Comparison of ENCODE assay signal across 21 cellular contexts in the genomic region with DNA sequence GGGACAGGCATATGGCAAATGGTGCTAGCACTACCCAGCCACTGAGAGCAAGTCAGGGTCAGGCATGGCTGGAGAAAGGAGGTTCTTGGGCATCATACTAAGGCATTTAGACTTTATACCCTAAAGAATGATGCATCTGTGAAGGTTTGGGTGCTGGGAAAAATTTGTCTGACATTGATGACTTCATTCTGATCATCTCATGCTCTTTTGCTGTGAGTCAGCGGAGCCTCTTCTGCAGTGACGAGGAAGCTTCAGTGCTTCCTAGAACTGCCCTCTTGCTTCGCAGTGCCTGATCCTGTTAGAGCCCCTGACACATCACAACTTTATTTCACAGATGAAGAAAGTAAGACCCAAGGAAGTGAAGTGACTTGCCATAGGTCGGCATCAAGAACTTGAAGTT.
DNase-seq lines count a peak whose midpoint lies in the region; ATAC-seq and TF ChIP-seq lines count a peak whose summit lies in the region.
"Had no signal": no experiment of that assay in that cellular context is flagged by ENCODE, and none has a peak within 500 bp of the region (broad histone marks: within the 10 kb centered on the region; RNA-seq: fewer than 3 reads in every experiment).

No MANE protein-coding gene starts in this region.

- CTCF ChIA-PET in mammary epithelial cell (lab: Charles Lee; ENCODE audit: low non-redundant PET) = no interaction called here

- BruUV-seq in mammary epithelial cell (replicated peaks; lab: Mats Ljungman, UMichigan) = no TSS peak

- in situ Hi-C loops in mammary epithelial cell (cut with MboI; ENCODE audit: low sequenced_read_pairs in 2 of 2) = no loop called here

- H3K36me3 Mint-ChIP-seq in HFFc6 (ENCODE audit: low read depth) = no peaks in the 10 kb centered on the region

- dilution Hi-C loops in mammary epithelial cell (cut with HindIII; ENCODE audit: low sequenced_read_pairs) = loop anchor here (5.0 kb wide), 2 partner anchors 38 to 107 kb away; no protein-coding TSS in a partner anchor

- peaks cover 1% of the 10 kb centered on the region; the same call in 1 of the 2 replicates for H3K27me3 Mint-ChIP-seq in HFFc6 (ENCODE audit: insufficient read depth)

- peaks cover 23% of the 10 kb centered on the region for H3K4me1 ChIP-seq in mammary epithelial cell (ENCODE audit: insufficient read depth, low read length)
- H3K4me1 ChIP-seq in tibial nerve = peaks cover 0 to 5% (median 0%) of the 10 kb centered on the region in 4 donors
- H3K4me1 ChIP-seq: right lobe of liver had no signal

- 100% methylated on average over 4 of the region's 4 CpGs for WGBS in mammary epithelial cell (ENCODE audit: low coverage, missing lambda C conversion rate)
- 92 to 99% methylated on average over 4 of the region's 4 CpGs for WGBS in tibial nerve, 2 donors

- H3K9me3 Mint-ChIP-seq in HFFc6 = no peaks in the 10 kb centered on the region
- H3K9me3 Mint-ChIP-seq: activated CD4-positive, alpha-beta T cell treated with anti-CD3 and anti-CD28 coated beads, Interleukin-2, amount 10 ng/mL, durations not matched to agents 7 days and 5 days; T-helper 1 cell treated with Interleukin-12 subunit alpha and Interleukin-12 subunit beta and Interleukin-4 antibody, amounts not matched to agents 30 μg/mL and 1 μg/mL, for 36 hours had no signal

- H2AFZ ChIP-seq in mammary epithelial cell (ENCODE audit: low read depth, low read length) = no peak overlapping the region

- H3K27ac ChIP-seq in mammary epithelial cell (ENCODE audit: insufficient read depth, low read depth, low read length) (no peak overlapping the region), tibial nerve (no peak overlapping the region)
- H3K27ac ChIP-seq: C4-2B, ovary, right lobe of liver had no signal

- TF ChIP-seq CTCF in HFFc6 (IDR thresholded peaks at IDR 0.05) (no peak), mammary epithelial cell (conservative IDR thresholded peaks at IDR 0.05 in 1 of 2, IDR thresholded peaks at IDR 0.05 in 1 of 2; ENCODE audit: extremely low read depth in 1 of 2, insufficient read depth in 1 of 2, low read depth in 1 of 2, low read length in 2 of 2) (no peak), tibial nerve (IDR thresholded peaks at IDR 0.05) (no peak)

- H3K4me1 Mint-ChIP-seq in HFFc6 (ENCODE audit: low read depth) = peaks cover 32% of the 10 kb centered on the region
- H3K4me1 Mint-ChIP-seq: activated CD4-positive, alpha-beta T cell treated with anti-CD3 and anti-CD28 coated beads, Interleukin-2, amount 10 ng/mL, durations not matched to agents 7 days and 5 days had no signal

- H3K9me3 ChIP-seq in mammary epithelial cell (replicated peaks; ENCODE audit: insufficient read depth, low read length) (no peaks in the 10 kb centered on the region), tibial nerve (no peaks in the 10 kb centered on the region)
- H3K9me3 ChIP-seq: ovary, right lobe of liver, SJCRH30 had no signal

- no peak for TF ChIP-seq POLR2A in tibial nerve (IDR thresholded peaks at IDR 0.05)

- no peak overlapping the region for H3K9ac ChIP-seq in mammary epithelial cell (ENCODE audit: insufficient read depth, low read length)

- H3K4me2 ChIP-seq in mammary epithelial cell (ENCODE audit: insufficient read depth, low read depth, low read length) = no peak overlapping the region

- intact Hi-C loops in mammary epithelial cell (cut with micrococcal nuclease) = loop anchor here (5.0 kb wide), 1 partner anchor 267 kb away; the partner anchor contains the start of gene GAS1

- H3K27ac Mint-ChIP-seq in HFFc6 = no peak overlapping the region; the same call in 1 of the 2 replicates
- H3K27ac Mint-ChIP-seq: activated CD4-positive, alpha-beta T cell treated with anti-CD3 and anti-CD28 coated beads, Interleukin-2, amount 10 ng/mL, durations not matched to agents 7 days and 5 days; T-helper 1 cell treated with Interleukin-12 subunit alpha and Interleukin-12 subunit beta and Interleukin-4 antibody, amounts not matched to agents 30 μg/mL and 1 μg/mL, for 36 hours had no signal

- ATAC-seq in HG03045 (IDR thresholded peaks at IDR 0.05; ENCODE audit: unreplicated experiment) (no peak), HG03025 (IDR thresholded peaks at IDR 0.05; ENCODE audit: low FRiP score, unreplicated experiment) (no peak)
- ATAC-seq: GM12878, PC-3, right lobe of liver had no signal

- no peaks in the 10 kb centered on the region for H3K79me2 ChIP-seq in mammary epithelial cell (ENCODE audit: insufficient read depth, low read length)

- H4K20me1 ChIP-seq in mammary epithelial cell (ENCODE audit: insufficient read depth, low read length) = no peaks in the 10 kb centered on the region

- no peak for TF ChIP-seq EP300 in tibial nerve (IDR thresholded peaks at IDR 0.05)

- H3K27me3 ChIP-seq in mammary epithelial cell (ENCODE audit: insufficient read depth, low read length) (no peaks in the 10 kb centered on the region), tibial nerve (no peaks in the 10 kb centered on the region)
- H3K27me3 ChIP-seq: ovary, right lobe of liver, SJCRH30 had no signal

- no peak overlapping the region for H3K4me3 ChIP-seq in mammary epithelial cell (replicated peaks in 1 of 3; ENCODE audit: insufficient read depth in 1 of 3, low read depth in 2 of 3, low read length in 3 of 3)
- no peak overlapping the region for H3K4me3 ChIP-seq in tibial nerve
- H3K4me3 ChIP-seq: GM12878, ovary, right lobe of liver, SJCRH30 had no signal

- no peaks in the 10 kb centered on the region for H3K36me3 ChIP-seq in mammary epithelial cell (ENCODE audit: insufficient read depth, low read length)
- no peaks in the 10 kb centered on the region for H3K36me3 ChIP-seq in tibial nerve
- H3K36me3 ChIP-seq: ovary, right lobe of liver, SJCRH30 had no signal

- no peak overlapping the region for H3K4me3 Mint-ChIP-seq in HFFc6
- H3K4me3 Mint-ChIP-seq: activated CD4-positive, alpha-beta T cell treated with anti-CD3 and anti-CD28 coated beads, Interleukin-2, amount 10 ng/mL, durations not matched to agents 7 days and 5 days; T-helper 1 cell treated with Interleukin-12 subunit alpha and Interleukin-12 subunit beta and Interleukin-4 antibody, amounts not matched to agents 30 μg/mL and 1 μg/mL, for 36 hours had no signal

- DNase-seq in AG20443 (ENCODE audit: low spot score) (peak; percentile 29), HFFc6 (peak; percentile 28), mammary epithelial cell (peak; percentile 32), kidney glomerular epithelial cell (lab: John Stamatoyannopoulos, UW) (peak; percentile 34), DMS79 treated with DMSO at 0.1 percent for 48 hours (lab: John Stamatoyannopoulos, UW) (no peak), tibial nerve (ENCODE audit: low spot score in 2 of 2) (no peak)
- DNase-seq: activated CD4-positive, alpha-beta T cell treated with anti-CD3 and anti-CD28 coated beads, Interleukin-2, amount 10 ng/mL, durations not matched to agents 7 days and 5 days; activated CD8-positive, alpha-beta memory T cell treated with anti-CD3 and anti-CD28 coated beads, Interleukin-2, amount 50 U/mL, for 48 hours; activated effector memory CD4-positive, alpha-beta T cell treated with Interleukin-2 at 50 U/mL for 16 hours; dermis blood vessel endothelial cell; NCI-H1417 treated with DMSO at 0.1 percent for 48 hours; ovary; PC-3; right lobe of liver; SJCRH30; substantia nigra had no signal

Comparison
In these comparisons a context has a peak if more than half of its experiments do, and no peak if none do; other contexts are left out.
1. DNase-seq: peak in AG20443 (single experiment), HFFc6 (single experiment), mammary epithelial cell (single experiment) and kidney glomerular epithelial cell (single experiment); none in DMS79 treated with DMSO at 0.1 percent for 48 hours (single experiment) and tibial nerve (0 of 2).